ENCODE assay signal across 23 cellular contexts in the genomic region with DNA sequence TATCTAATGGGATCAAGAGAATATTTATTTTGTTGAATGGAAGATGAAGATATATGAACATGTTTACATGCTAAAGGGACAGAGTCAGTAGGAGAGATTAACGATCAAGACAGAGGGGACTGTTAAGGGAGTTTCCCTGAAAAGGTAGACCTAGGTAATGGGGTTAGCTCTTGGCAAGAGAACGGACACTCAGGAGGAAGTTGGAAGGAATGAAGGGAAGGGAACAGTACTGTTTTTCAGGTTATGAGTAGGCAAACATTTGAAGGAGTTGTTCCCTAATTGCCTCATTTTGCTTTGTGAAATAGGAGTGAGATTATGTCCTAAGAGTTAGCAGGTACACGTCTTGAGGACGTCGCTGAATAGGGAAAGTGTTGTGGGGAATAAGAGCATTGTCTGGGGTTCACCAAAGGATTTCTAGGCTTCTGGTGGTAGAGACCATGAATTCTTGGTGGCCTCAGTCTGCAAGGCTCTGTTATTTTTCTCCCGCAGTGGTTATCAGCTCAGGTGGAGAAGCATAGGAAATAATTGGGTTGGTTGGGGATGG. TPM values are rescaled to one million over a fixed set of nuclear protein-coding genes. Genes with fewer than 3 reads are reported as not detected.
DNase-seq lines count a peak whose midpoint lies in the region; ATAC-seq and TF ChIP-seq lines count a peak whose summit lies in the region.
"Had no signal": no experiment of that assay in that cellular context is flagged by ENCODE, and none has a peak within 500 bp of the region (broad histone marks: within the 10 kb centered on the region; RNA-seq: fewer than 3 reads in every experiment).

No MANE protein-coding gene starts in this region.

- no peaks in the 10 kb centered on the region for H3K27me3 ChIP-seq in OCI-LY3 (ENCODE audit: low read depth, low read length)
- H3K27me3 ChIP-seq in upper lobe of right lung: no peaks in the 10 kb centered on the region
- H3K27me3 ChIP-seq: SJCRH30 had no signal

- no peak for DNase-seq in mucosa of descending colon
- no peak for DNase-seq in upper lobe of right lung
- no peak for DNase-seq in NCI-H2081 (lab: John Stamatoyannopoulos, UW)
- DNase-seq in lower leg skin (ENCODE audit: low spot score in 2 of 2): no peak
- DNase-seq: ACHN; AML-193; C1 segment of cervical spinal cord; CD8-positive, alpha-beta T cell; DMS53; GDM1; NCI-H1105; NCI-H146; NCI-H2029 treated with DMSO at 0.1 percent for 48 hours; NCI-H2171; NCI-H345; NCI-H524 treated with DMSO at 0.1 percent for 48 hours; OCI-M1; SJCRH30 had no signal

- H3K27ac ChIP-seq in OCI-LY3 (ENCODE audit: low read length) (peak overlapping the region; percentile 55; the same call in 1 of the 2 replicates), upper lobe of right lung (no peak overlapping the region)
- H3K27ac ChIP-seq: SJCRH30 had no signal

- no peak overlapping the region for H2AFZ ChIP-seq in OCI-LY3 (ENCODE audit: low read depth, low read length)
- H2AFZ ChIP-seq: GM23338 had no signal

- no peaks in the 10 kb centered on the region for H3K9me3 ChIP-seq in OCI-LY3 (ENCODE audit: insufficient read depth, low read length)
- no peaks in the 10 kb centered on the region for H3K9me3 ChIP-seq in mucosa of descending colon
- H3K9me3 ChIP-seq in upper lobe of right lung: no peaks in the 10 kb centered on the region
- H3K9me3 ChIP-seq: HAP-1, SJCRH30 had no signal

- TF ChIP-seq CTCF in OCI-LY3 (IDR thresholded peaks at IDR 0.05; ENCODE audit: low read depth, low read length) (no peak), mucosa of descending colon (IDR thresholded peaks at IDR 0.05) (no peak), upper lobe of right lung (IDR thresholded peaks at IDR 0.05) (no peak), lower leg skin (IDR thresholded peaks at IDR 0.05) (no peak)

- H3K36me3 ChIP-seq in OCI-LY3 (replicated peaks; ENCODE audit: low read depth, low read length) (no peaks in the 10 kb centered on the region), mucosa of descending colon (ENCODE audit: low read depth) (no peaks in the 10 kb centered on the region), upper lobe of right lung (no peaks in the 10 kb centered on the region)
- H3K36me3 ChIP-seq: HAP-1, SJCRH30 had no signal

- H4K20me1 ChIP-seq in OCI-LY3 (ENCODE audit: insufficient read depth, low read length): peaks cover 3% of the 10 kb centered on the region

- intact Hi-C loops in mucosa of descending colon (cut with DNase I, micrococcal nuclease): no loop called here
- intact Hi-C loops in upper lobe of right lung (cut with DNase I): no loop called here
- intact Hi-C loops in lower leg skin (cut with DNase I; ENCODE audit: low total_unique reads): no loop called here

- peaks cover 76% of the 10 kb centered on the region for H3K79me2 ChIP-seq in OCI-LY3 (ENCODE audit: low read length)

- peak overlapping the region; percentile 62 for H3K4me2 ChIP-seq in OCI-LY3 (ENCODE audit: low read length)
- H3K4me2 ChIP-seq: GM23338 had no signal

- no peak for TF ChIP-seq POLR2A in lower leg skin (IDR thresholded peaks at IDR 0.05)

- H3K4me3 ChIP-seq in OCI-LY3 (ENCODE audit: low read length): peak overlapping the region; percentile 67
- no peak overlapping the region for H3K4me3 ChIP-seq in mucosa of descending colon
- no peak overlapping the region for H3K4me3 ChIP-seq in upper lobe of right lung
- no peak overlapping the region for H3K4me3 ChIP-seq in lower leg skin (ENCODE audit: low read depth, poor library complexity, severe bottlenecking)
- H3K4me3 ChIP-seq: GM23338, HAP-1, SJCRH30 had no signal

- WGBS in lower leg skin, 2 donors: 60 to 81% methylated on average over 6 of the region's 6 CpGs

- H3K9ac ChIP-seq in OCI-LY3 (ENCODE audit: low read length): peak overlapping the region; percentile 45; the same call in 1 of the 2 replicates

- H3K4me1 ChIP-seq in OCI-LY3 (ENCODE audit: low read length) (peaks cover 81% of the 10 kb centered on the region), mucosa of descending colon (ENCODE audit: low read depth) (peaks cover 32% of the 10 kb centered on the region), upper lobe of right lung (peaks cover 28% of the 10 kb centered on the region)
- H3K4me1 ChIP-seq: SJCRH30 had no signal

- peak; percentile 38 for ATAC-seq in esophagus mucosa
- ATAC-seq in mucosa of descending colon: peak; percentile 56
- ATAC-seq in upper lobe of right lung: peak; percentile 53
- ATAC-seq in activated CD4-positive, CD25-positive, alpha-beta regulatory T cell treated with anti-CD3 and anti-CD28 coated beads, Interleukin-2, amount 50 U/mL, for 24 hours: no peak
- ATAC-seq: CD8-positive, alpha-beta T cell; GM23338 had no signal

RNA-seq across cellular contexts. Expression of gene PDE8A, which starts 41.3 kb away (rescaled TPM):
- total RNA-seq in esophagus mucosa: 12.4 TPM
- 100 to 1,000 TPM in 1 of 3 donors, 10 to 100 TPM in 2; 79.7 to 117 (median 98.3) TPM for total RNA-seq in mucosa of descending colon
- 54.7 TPM for total RNA-seq in upper lobe of right lung
- 10 to 100 TPM; 14.7 to 23.1 (median 19.4) TPM for total RNA-seq in lower leg skin

Comparison
In these comparisons a context has a peak if more than half of its experiments do, and no peak if none do; other contexts are left out.
1. ATAC-seq: peak in esophagus mucosa (single experiment), mucosa of descending colon (single experiment) and upper lobe of right lung (single experiment); none in activated CD4-positive, CD25-positive, alpha-beta regulatory T cell treated with anti-CD3 and anti-CD28 coated beads, Interleukin-2, amount 50 U/mL, for 24 hours (0 of 2).